Comparison of ENCODE assay signal across 1 cellular context in genomic region chr10:79929409-79929904, GRCh38.
TF ChIP-seq lines count a peak whose summit lies in the region.

No MANE protein-coding gene starts in this region.

TF ChIP-seq in IMR-90, 13 proteins besides CTCF, POLR2A, EP300 and RAD21 (continued from another document):
- TF ChIP-seq BHLHE40 (IDR thresholded peaks at IDR 0.05; ENCODE audit: low read depth, low read length) (no peak), NFE2L2 (IDR thresholded peaks at IDR 0.05; ENCODE audit: low read depth, low read length) (no peak), CEBPB (IDR thresholded peaks at IDR 0.05; ENCODE audit: low read depth, low read length) (no peak)
